In genomic region chr7:122867471-122867980, GRCh38 we compare ENCODE assay signal across 18 cellular contexts. TPM values are rescaled to one million over a fixed set of nuclear protein-coding genes. Genes with fewer than 3 reads are reported as not detected.
DNase-seq lines count a peak whose midpoint lies in the region; ATAC-seq and TF ChIP-seq lines count a peak whose summit lies in the region.
"Had no signal": no experiment of that assay in that cellular context is flagged by ENCODE, and none has a peak within 500 bp of the region (broad histone marks: within the 10 kb centered on the region; RNA-seq: fewer than 3 reads in every experiment).

No MANE protein-coding gene starts in this region.

- H3K36me3 ChIP-seq in Caco-2 (ENCODE audit: control insufficient read depth, insufficient read depth, low read length) = no peaks in the 10 kb centered on the region
- H3K36me3 ChIP-seq: BE2C, BLaER1 had no signal

- H3K9me3 ChIP-seq in CD4-positive, alpha-beta T cell (ENCODE audit: control insufficient read depth, low read length) = peaks cover 9% of the 10 kb centered on the region
- H3K9me3 ChIP-seq in Caco-2 = 0 out of 2 replicates have a peak, but pooled peaks cover 4% of the 10 kb centered on the region
- H3K9me3 ChIP-seq: BE2C had no signal

- intact Hi-C loops in CD4-positive, alpha-beta T cell (cut with DNase I, micrococcal nuclease) = no loop called here
- intact Hi-C loops in Caco-2 (cut with micrococcal nuclease; ENCODE audit: unreplicated experiment) = no loop called here

- no peak overlapping the region for H3K4me3 ChIP-seq in Caco-2 (ENCODE audit: low read depth, low read length)
- H3K4me3 ChIP-seq: BLaER1 had no signal

- BruUV-seq in Caco-2 (replicated peaks; lab: Mats Ljungman, UMichigan) = no TSS peak

- H3K9me3 Mint-ChIP-seq in mesothelial cell of epicardium (peaks cover 37% of the 10 kb centered on the region), Caco-2 (ENCODE audit: unreplicated experiment) (peaks cover 33% of the 10 kb centered on the region)
- H3K9me3 Mint-ChIP-seq in CD4-positive, alpha-beta T cell = peaks cover 10% of the 10 kb centered on the region

- no peak for ATAC-seq in CD4-positive, alpha-beta T cell (ENCODE audit: poor library complexity)
- ATAC-seq: CD8-positive, alpha-beta T cell had no signal

- CTCF ChIA-PET in CD4-positive, alpha-beta T cell (lab: Charles Lee) = no interaction called here
- CTCF ChIA-PET in Caco-2 (lab: Charles Lee) = interaction anchor here (0.8 kb wide), 1 partner anchor 329 kb away, joined by 3 read pairs; no protein-coding TSS in a partner anchor

- H3K27ac Mint-ChIP-seq in mesothelial cell of epicardium (no peak overlapping the region), Caco-2 (ENCODE audit: unreplicated experiment) (no peak overlapping the region)
- H3K27ac Mint-ChIP-seq in CD4-positive, alpha-beta T cell = no peak overlapping the region
- H3K27ac Mint-ChIP-seq: CD14-positive monocyte; CD4-positive, CD25-positive, alpha-beta regulatory T cell; CD8-positive, alpha-beta T cell had no signal

- H3K4me1 ChIP-seq in Caco-2 = no peaks in the 10 kb centered on the region
- H3K4me1 ChIP-seq: BE2C, BLaER1 had no signal

- H3K27ac ChIP-seq in CD4-positive, alpha-beta T cell (ENCODE audit: low read depth, low read length) = no peak overlapping the region
- H3K27ac ChIP-seq: BLaER1 had no signal

- POLR2A ChIA-PET in CD4-positive, alpha-beta T cell (lab: Charles Lee) = no interaction called here
- POLR2A ChIA-PET in Caco-2 (lab: Charles Lee) = no interaction called here

- peak; percentile 65 for DNase-seq in COLO829 (ENCODE audit: low spot score)
- DNase-seq in RPMI7951 (ENCODE audit: low read depth) = peak; percentile 1
- DNase-seq in foreskin melanocyte = peak; percentile 71
- DNase-seq in mesothelial cell of epicardium (ENCODE audit: low spot score in 2 of 2, unreplicated experiment in 2 of 2) = no peak
- no peak for DNase-seq in CD4-positive, alpha-beta T cell
- no peak for DNase-seq in Caco-2
- DNase-seq: 8988T; ACHN; BE2C; C1 segment of cervical spinal cord; Calu3; CD4-positive, CD25-positive, alpha-beta regulatory T cell; CD8-positive, alpha-beta T cell; COR-L47; DMS79 treated with DMSO at 0.1 percent for 48 hours; GF-D8 had no signal

- H3K4me3 Mint-ChIP-seq in mesothelial cell of epicardium = no peak overlapping the region
- H3K4me3 Mint-ChIP-seq in CD4-positive, alpha-beta T cell = no peak overlapping the region
- no peak overlapping the region for H3K4me3 Mint-ChIP-seq in Caco-2 (ENCODE audit: unreplicated experiment)
- H3K4me3 Mint-ChIP-seq: CD14-positive monocyte; CD8-positive, alpha-beta T cell had no signal

- H3K4me1 Mint-ChIP-seq in mesothelial cell of epicardium (no peaks in the 10 kb centered on the region), Caco-2 (ENCODE audit: low read depth, unreplicated experiment) (no peaks in the 10 kb centered on the region)
- H3K4me1 Mint-ChIP-seq in CD4-positive, alpha-beta T cell (ENCODE audit: low read depth) = no peaks in the 10 kb centered on the region
- H3K4me1 Mint-ChIP-seq: CD14-positive monocyte; CD4-positive, CD25-positive, alpha-beta regulatory T cell had no signal

- no peak for TF ChIP-seq CTCF in mesothelial cell of epicardium (IDR thresholded peaks at IDR 0.05; ENCODE audit: unreplicated experiment)
- TF ChIP-seq CTCF in CD4-positive, alpha-beta T cell (IDR thresholded peaks at IDR 0.05) = no peak
- no peak for TF ChIP-seq CTCF in Caco-2 (IDR thresholded peaks at IDR 0.05; ENCODE audit: insufficient read depth in 1 of 2, low read depth in 1 of 2, low read length in 1 of 2, severe bottlenecking in 1 of 2, unreplicated experiment in 1 of 2)

- H3K36me3 Mint-ChIP-seq in mesothelial cell of epicardium (peaks cover 7% of the 10 kb centered on the region), Caco-2 (ENCODE audit: insufficient read depth, unreplicated experiment) (no peaks in the 10 kb centered on the region)
- no peaks in the 10 kb centered on the region for H3K36me3 Mint-ChIP-seq in CD4-positive, alpha-beta T cell (ENCODE audit: low read depth)
- H3K36me3 Mint-ChIP-seq: CD14-positive monocyte; CD4-positive, CD25-positive, alpha-beta regulatory T cell; CD8-positive, alpha-beta T cell had no signal

- no peaks in the 10 kb centered on the region for H3K27me3 ChIP-seq in CD4-positive, alpha-beta T cell (ENCODE audit: control insufficient read depth, insufficient read depth, low read length)
- no peaks in the 10 kb centered on the region for H3K27me3 ChIP-seq in Caco-2 (replicated peaks; ENCODE audit: control insufficient read depth, insufficient read depth, low read length)
- H3K27me3 ChIP-seq: BE2C, BLaER1 had no signal

- H3K27me3 Mint-ChIP-seq in mesothelial cell of epicardium (ENCODE audit: low read depth) = no peaks in the 10 kb centered on the region
- no peaks in the 10 kb centered on the region for H3K27me3 Mint-ChIP-seq in CD4-positive, alpha-beta T cell
- no peaks in the 10 kb centered on the region for H3K27me3 Mint-ChIP-seq in Caco-2 (ENCODE audit: insufficient read depth, unreplicated experiment)
- H3K27me3 Mint-ChIP-seq: CD4-positive, CD25-positive, alpha-beta regulatory T cell had no signal

RNA-seq across cellular contexts. Expression of gene CADPS2, which starts 18.7 kb away (rescaled TPM):
- 1.4 and 1.5 TPM in 2 replicates for total RNA-seq in RPMI7951 (2014; rRNA removed; shearing (Covaris generic))
- 1.9 to 2.7 TPM (median 2.3 TPM) in 3 replicates for total RNA-seq in mesothelial cell of epicardium
- total RNA-seq in CD4-positive, alpha-beta T cell = not detected
- total RNA-seq in Caco-2 (2022) = 2.7 and 3.6 TPM in 2 replicates
- total RNA-seq: CD4-positive, CD25-positive, alpha-beta regulatory T cell; CD8-positive, alpha-beta T cell had no signal

Comparison
In these comparisons a context has a peak if more than half of its experiments do, and no peak if none do; other contexts are left out.
1. DNase-seq: peak in COLO829 (single experiment), RPMI7951 (single experiment) and foreskin melanocyte (single experiment); none in mesothelial cell of epicardium (0 of 2), CD4-positive, alpha-beta T cell (0 of 10) and Caco-2 (0 of 2).